ENCODE assay signal across 8 cellular contexts in the genomic region with DNA sequence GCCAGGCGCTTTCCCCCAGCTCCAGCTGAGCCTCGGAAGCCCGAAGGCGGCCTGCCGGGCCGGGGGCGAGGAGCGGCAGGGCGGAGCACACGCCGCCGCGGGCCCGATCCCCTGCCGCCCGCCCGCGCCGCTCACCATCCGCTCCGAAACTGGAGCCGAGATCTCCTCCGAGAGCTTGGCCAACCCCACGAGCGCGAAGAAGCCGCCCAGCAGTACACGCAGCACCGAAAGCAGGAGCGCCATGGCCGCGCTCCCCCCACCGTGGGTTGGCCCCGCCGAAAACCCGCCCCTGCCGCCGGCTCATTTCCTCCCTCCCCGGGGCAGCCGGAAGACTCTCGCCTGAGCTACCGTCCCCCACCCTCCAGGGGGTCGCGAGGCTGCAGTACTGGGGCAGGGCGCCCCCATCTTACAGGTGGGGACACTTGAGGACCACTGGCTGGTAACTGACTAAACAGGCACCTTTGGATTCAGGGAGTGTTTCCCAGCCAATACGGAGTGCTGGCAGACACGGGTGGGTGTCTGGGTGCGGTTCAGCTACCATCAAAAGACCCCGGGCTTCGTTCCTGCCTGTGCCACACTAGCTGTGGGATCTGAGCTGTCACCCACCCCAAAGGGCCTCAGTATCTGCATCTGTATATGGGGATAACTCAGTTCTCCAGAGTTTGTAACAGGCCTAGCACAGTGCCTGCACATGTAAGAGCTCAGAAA. TPM values are rescaled to one million over a fixed set of nuclear protein-coding genes. Genes with fewer than 3 reads are reported as not detected.
DNase-seq lines count a peak whose midpoint lies in the region; ATAC-seq and TF ChIP-seq lines count a peak whose summit lies in the region.

A gene (minus strand): TSS at position 285 of the 708 bp plus-strand sequence. CDS start 42 bp downstream, at position 243.

- DNase-seq in DMS53 treated with DMSO at 0.1 percent for 48 hours (lab: John Stamatoyannopoulos, UW; ENCODE audit: unreplicated experiment) (peak; percentile 15), T follicular helper cell (ENCODE audit: low read depth) (peak; percentile 66), adipocyte (ENCODE audit: low read depth) (peak; percentile 81), heart right ventricle (peak; percentile 79 to 80), posterior vena cava (ENCODE audit: low spot score) (peak; percentile 94), upper lobe of left lung (peak; percentile 64 to 95)

- WGBS in heart right ventricle, 2 donors: 2% methylated on average over 42 to 50 of the region's 50 CpGs
- WGBS in upper lobe of left lung, 2 donors: 0 to 7% methylated on average over 3 to 30 of the region's 50 CpGs

- peak; percentile 70 for ATAC-seq in GM21367 (IDR thresholded peaks at IDR 0.05; ENCODE audit: unreplicated experiment)
- peak; percentile 89 to 95 (median 94) for ATAC-seq in heart right ventricle
- peak; percentile 85 to 96 for ATAC-seq in upper lobe of left lung (ENCODE audit: low FRiP score in 2 of 2)

- H3K36me3 ChIP-seq in HUES48 (ENCODE audit: control insufficient read depth, insufficient read depth, low read length): peaks cover 9% of the 10 kb centered on the region
- H3K36me3 ChIP-seq in adipocyte (ENCODE audit: control insufficient read depth, insufficient read depth, low read length, severe bottlenecking): peaks cover 12% of the 10 kb centered on the region
- peaks cover 0 to 58% (median 16%) of the 10 kb centered on the region in 9 donors for H3K36me3 ChIP-seq in heart right ventricle
- H3K36me3 ChIP-seq in upper lobe of left lung: peaks cover 0 to 20% (median 0%) of the 10 kb centered on the region in 4 donors

- H3K4me1 ChIP-seq in HUES48 (ENCODE audit: control insufficient read depth, insufficient read depth, low read length): peaks cover 5% of the 10 kb centered on the region; the same call in 1 of the 2 replicates
- H3K4me1 ChIP-seq in adipocyte (ENCODE audit: control insufficient read depth, insufficient read depth, low read length): peaks cover 51% of the 10 kb centered on the region
- H3K4me1 ChIP-seq in heart right ventricle: peaks cover 5 to 34% (median 27%) of the 10 kb centered on the region in 9 donors
- peaks cover 22 to 37% (median 25%) of the 10 kb centered on the region in 4 donors for H3K4me1 ChIP-seq in upper lobe of left lung

- intact Hi-C loops in heart right ventricle (cut with DNase I) (loop anchor here in 4 of 10 donors (5.0 to 10.0 kb wide), 3 partner anchors 120 to 198 kb away; a partner anchor contains a TSS), posterior vena cava (cut with DNase I) (no loop called here)

- H3K9ac ChIP-seq in HUES48 (ENCODE audit: low read depth, low read length) (peak within 1 kb of the TSS; percentile 82), adipocyte (ENCODE audit: low read length) (peak within 1 kb of the TSS; percentile 99)

- H3K4me3 ChIP-seq in HUES48 (ENCODE audit: low read depth, low read length) (peak within 1 kb of the TSS; percentile 86), adipocyte (ENCODE audit: low read length) (peak within 1 kb of the TSS; percentile 98), heart right ventricle (peak within 1 kb of the TSS; percentile 62 to 92 (median 81)), upper lobe of left lung (peak within 1 kb of the TSS; percentile 49 to 96 (median 72))

- H3K27me3 ChIP-seq in HUES48 (ENCODE audit: control insufficient read depth, insufficient read depth, low read length): no peaks in the 10 kb centered on the region
- no peaks in the 10 kb centered on the region for H3K27me3 ChIP-seq in adipocyte (replicated peaks; ENCODE audit: control insufficient read depth, insufficient read depth, low read length)
- H3K27me3 ChIP-seq in heart right ventricle: no peaks in the 10 kb centered on the region
- no peaks in the 10 kb centered on the region for H3K27me3 ChIP-seq in upper lobe of left lung

- peak in 3 of 4 donors; percentile 54 to 88 (median 67) for TF ChIP-seq POLR2A in upper lobe of left lung (IDR thresholded peaks at IDR 0.05)

- TF ChIP-seq EP300 in upper lobe of left lung (IDR thresholded peaks at IDR 0.05): no peak

- peak within 1 kb of the TSS; percentile 54 for H3K27ac ChIP-seq in HUES48 (ENCODE audit: low read depth, low read length)
- H3K27ac ChIP-seq in heart right ventricle: peak within 1 kb of the TSS; percentile 80 to 98 (median 96)
- H3K27ac ChIP-seq in upper lobe of left lung: peak within 1 kb of the TSS; percentile 93 to 96 (median 94)

- H3K9me3 ChIP-seq in HUES48 (ENCODE audit: control insufficient read depth, insufficient read depth, low read length) (no peaks in the 10 kb centered on the region), adipocyte (ENCODE audit: control insufficient read depth, low read length) (no peaks in the 10 kb centered on the region), heart right ventricle (no peaks in the 10 kb centered on the region), upper lobe of left lung (no peaks in the 10 kb centered on the region)

- TF ChIP-seq CTCF in heart right ventricle (IDR thresholded peaks at IDR 0.05) (peak in 2 of 9 donors; percentile 9 to 14), upper lobe of left lung (IDR thresholded peaks at IDR 0.05) (peak in 3 of 6 experiments; percentile 17 to 26 (median 24))

RNA-seq across cellular contexts. Expression of the gene that starts here (rescaled TPM):
- total RNA-seq in heart right ventricle: 10 to 100 TPM in 1 of 10 donors, 1 to 10 TPM in 9; 4.9 to 13.1 (median 6.6) TPM
- 10 to 100 TPM; 13.3 to 26.7 TPM for polyA plus RNA-seq in heart right ventricle
- 10 to 100 TPM; 22.4 to 33.0 TPM for total RNA-seq in posterior vena cava
- total RNA-seq in upper lobe of left lung: 10 to 100 TPM in 5 of 6 donors, 1 to 10 TPM in 1; 8.4 to 49.9 (median 35.5) TPM

Comparison
In these comparisons a context has a peak if more than half of its experiments do, and no peak if none do; other contexts are left out.
1. Peak in every context shown above with its lines: DNase-seq, ATAC-seq, H3K4me3 ChIP-seq and H3K27ac ChIP-seq.
2. DNase-seq: peak in every context shown above with its lines; median percentile 94 in posterior vena cava; 81 in adipocyte; 80 in heart right ventricle; 80 in upper lobe of left lung; 66 in T follicular helper cell; 15 in DMS53 treated with DMSO at 0.1 percent for 48 hours.